ENCODE assay signal across 2 cellular contexts in the genomic region with DNA sequence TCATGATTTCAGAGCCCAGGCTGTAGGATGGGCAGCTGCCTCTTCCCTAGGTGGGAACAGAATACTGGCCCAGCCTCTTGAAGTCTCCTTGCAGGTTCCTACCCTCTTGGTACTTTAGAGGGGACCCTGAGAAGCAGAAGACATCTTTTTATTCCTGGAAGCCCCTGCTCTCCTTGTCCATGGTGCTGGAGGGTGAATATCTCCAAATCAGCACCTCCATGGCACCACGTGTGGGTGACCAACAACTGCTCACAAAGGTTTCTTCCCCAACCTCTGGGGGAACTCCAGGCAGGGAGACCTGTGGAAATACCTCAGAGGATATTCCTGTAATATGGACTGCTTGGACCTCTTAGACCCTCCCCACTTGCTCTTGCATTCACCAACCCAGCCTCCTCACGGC.
TF ChIP-seq lines count a peak whose summit lies in the region.

No MANE protein-coding gene starts in this region.

TF ChIP-seq in GM23338, 12 proteins besides CTCF, POLR2A, EP300 and RAD21 (continued from another document):
- TF ChIP-seq, protein P1, sequence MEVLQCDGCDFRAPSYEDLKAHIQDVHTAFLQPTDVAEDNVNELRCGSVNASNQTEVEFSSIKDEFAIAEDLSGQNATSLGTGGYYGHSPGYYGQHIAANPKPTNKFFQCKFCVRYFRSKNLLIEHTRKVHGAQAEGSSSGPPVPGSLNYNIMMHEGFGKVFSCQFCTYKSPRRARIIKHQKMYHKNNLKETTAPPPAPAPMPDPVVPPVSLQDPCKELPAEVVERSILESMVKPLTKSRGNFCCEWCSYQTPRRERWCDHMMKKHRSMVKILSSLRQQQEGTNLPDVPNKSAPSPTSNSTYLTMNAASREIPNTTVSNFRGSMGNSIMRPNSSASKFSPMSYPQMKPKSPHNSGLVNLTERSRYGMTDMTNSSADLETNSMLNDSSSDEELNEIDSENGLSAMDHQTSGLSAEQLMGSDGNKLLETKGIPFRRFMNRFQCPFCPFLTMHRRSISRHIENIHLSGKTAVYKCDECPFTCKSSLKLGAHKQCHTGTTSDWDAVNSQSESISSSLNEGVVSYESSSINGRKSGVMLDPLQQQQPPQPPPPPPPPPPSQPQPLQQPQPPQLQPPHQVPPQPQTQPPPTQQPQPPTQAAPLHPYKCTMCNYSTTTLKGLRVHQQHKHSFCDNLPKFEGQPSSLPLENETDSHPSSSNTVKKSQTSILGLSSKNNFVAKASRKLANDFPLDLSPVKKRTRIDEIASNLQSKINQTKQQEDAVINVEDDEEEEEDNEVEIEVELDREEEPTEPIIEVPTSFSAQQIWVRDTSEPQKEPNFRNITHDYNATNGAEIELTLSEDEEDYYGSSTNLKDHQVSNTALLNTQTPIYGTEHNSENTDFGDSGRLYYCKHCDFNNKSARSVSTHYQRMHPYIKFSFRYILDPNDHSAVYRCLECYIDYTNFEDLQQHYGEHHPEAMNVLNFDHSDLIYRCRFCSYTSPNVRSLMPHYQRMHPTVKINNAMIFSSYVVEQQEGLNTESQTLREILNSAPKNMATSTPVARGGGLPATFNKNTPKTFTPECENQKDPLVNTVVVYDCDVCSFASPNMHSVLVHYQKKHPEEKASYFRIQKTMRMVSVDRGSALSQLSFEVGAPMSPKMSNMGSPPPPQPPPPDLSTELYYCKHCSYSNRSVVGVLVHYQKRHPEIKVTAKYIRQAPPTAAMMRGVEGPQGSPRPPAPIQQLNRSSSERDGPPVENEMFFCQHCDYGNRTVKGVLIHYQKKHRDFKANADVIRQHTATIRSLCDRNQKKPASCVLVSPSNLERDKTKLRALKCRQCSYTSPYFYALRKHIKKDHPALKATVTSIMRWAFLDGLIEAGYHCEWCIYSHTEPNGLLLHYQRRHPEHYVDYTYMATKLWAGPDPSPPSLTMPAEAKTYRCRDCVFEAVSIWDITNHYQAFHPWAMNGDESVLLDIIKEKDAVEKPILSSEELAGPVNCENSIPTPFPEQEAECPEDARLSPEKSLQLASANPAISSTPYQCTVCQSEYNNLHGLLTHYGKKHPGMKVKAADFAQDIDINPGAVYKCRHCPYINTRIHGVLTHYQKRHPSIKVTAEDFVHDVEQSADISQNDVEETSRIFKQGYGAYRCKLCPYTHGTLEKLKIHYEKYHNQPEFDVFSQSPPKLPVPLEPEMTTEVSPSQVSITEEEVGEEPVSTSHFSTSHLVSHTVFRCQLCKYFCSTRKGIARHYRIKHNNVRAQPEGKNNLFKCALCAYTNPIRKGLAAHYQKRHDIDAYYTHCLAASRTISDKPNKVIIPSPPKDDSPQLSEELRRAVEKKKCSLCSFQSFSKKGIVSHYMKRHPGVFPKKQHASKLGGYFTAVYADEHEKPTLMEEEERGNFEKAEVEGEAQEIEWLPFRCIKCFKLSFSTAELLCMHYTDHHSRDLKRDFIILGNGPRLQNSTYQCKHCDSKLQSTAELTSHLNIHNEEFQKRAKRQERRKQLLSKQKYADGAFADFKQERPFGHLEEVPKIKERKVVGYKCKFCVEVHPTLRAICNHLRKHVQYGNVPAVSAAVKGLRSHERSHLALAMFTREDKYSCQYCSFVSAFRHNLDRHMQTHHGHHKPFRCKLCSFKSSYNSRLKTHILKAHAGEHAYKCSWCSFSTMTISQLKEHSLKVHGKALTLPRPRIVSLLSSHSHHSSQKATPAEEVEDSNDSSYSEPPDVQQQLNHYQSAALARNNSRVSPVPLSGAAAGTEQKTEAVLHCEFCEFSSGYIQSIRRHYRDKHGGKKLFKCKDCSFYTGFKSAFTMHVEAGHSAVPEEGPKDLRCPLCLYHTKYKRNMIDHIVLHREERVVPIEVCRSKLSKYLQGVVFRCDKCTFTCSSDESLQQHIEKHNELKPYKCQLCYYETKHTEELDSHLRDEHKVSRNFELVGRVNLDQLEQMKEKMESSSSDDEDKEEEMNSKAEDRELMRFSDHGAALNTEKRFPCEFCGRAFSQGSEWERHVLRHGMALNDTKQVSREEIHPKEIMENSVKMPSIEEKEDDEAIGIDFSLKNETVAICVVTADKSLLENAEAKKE (CRISPR knock-in tag; IDR thresholded peaks at IDR 0.05): no peak
- no peak for TF ChIP-seq NANOG (IDR thresholded peaks at IDR 0.05; ENCODE audit: borderline replicate concordance)
- TF ChIP-seq, protein P2, sequence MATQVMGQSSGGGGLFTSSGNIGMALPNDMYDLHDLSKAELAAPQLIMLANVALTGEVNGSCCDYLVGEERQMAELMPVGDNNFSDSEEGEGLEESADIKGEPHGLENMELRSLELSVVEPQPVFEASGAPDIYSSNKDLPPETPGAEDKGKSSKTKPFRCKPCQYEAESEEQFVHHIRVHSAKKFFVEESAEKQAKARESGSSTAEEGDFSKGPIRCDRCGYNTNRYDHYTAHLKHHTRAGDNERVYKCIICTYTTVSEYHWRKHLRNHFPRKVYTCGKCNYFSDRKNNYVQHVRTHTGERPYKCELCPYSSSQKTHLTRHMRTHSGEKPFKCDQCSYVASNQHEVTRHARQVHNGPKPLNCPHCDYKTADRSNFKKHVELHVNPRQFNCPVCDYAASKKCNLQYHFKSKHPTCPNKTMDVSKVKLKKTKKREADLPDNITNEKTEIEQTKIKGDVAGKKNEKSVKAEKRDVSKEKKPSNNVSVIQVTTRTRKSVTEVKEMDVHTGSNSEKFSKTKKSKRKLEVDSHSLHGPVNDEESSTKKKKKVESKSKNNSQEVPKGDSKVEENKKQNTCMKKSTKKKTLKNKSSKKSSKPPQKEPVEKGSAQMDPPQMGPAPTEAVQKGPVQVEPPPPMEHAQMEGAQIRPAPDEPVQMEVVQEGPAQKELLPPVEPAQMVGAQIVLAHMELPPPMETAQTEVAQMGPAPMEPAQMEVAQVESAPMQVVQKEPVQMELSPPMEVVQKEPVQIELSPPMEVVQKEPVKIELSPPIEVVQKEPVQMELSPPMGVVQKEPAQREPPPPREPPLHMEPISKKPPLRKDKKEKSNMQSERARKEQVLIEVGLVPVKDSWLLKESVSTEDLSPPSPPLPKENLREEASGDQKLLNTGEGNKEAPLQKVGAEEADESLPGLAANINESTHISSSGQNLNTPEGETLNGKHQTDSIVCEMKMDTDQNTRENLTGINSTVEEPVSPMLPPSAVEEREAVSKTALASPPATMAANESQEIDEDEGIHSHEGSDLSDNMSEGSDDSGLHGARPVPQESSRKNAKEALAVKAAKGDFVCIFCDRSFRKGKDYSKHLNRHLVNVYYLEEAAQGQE (IDR thresholded peaks at IDR 0.05; ENCODE audit: unreplicated experiment): peak; percentile 44
- no peak for TF ChIP-seq POLR2AphosphoS5 (IDR thresholded peaks at IDR 0.05; ENCODE audit: low read depth)
TF ChIP-seq in GM23338: peak in this region for 1.

TF ChIP-seq in HEK293, 187 proteins besides CTCF, POLR2A, EP300 and RAD21 (continued from another document):
- TF ChIP-seq, protein P2 (tag by site-specific recombination; IDR thresholded peaks at IDR 0.05): peak; percentile 89
